In genomic region chr2:55282110-55282917, GRCh38 we compare ENCODE assay signal across 8 cellular contexts. TPM values are rescaled to one million over a fixed set of nuclear protein-coding genes. Genes with fewer than 3 reads are reported as not detected.
DNase-seq lines count a peak whose midpoint lies in the region; ATAC-seq and TF ChIP-seq lines count a peak whose summit lies in the region.

No MANE protein-coding gene starts in this region.

- H3K4me1 ChIP-seq in colonic mucosa, result no peaks in the 10 kb centered on the region
- H3K4me1 ChIP-seq in left lung, result peaks cover 0 to 14% of the 10 kb centered on the region in 2 donors

- no peaks in the 10 kb centered on the region for H3K27me3 ChIP-seq in colonic mucosa
- no peaks in the 10 kb centered on the region for H3K27me3 ChIP-seq in left lung

- DNase-seq in AG08395 (ENCODE audit: low spot score) (peak; percentile 90), NCI-H460 (ENCODE audit: extremely low read depth, low read depth) (peak; percentile 80), colonic mucosa (peak; percentile 90), left lung (peak; percentile 93 to 100)
- peak; percentile 80 to 86 for DNase-seq in activated CD4-positive, alpha-beta T cell treated with anti-CD3 and anti-CD28 coated beads for 4 hours
- peak; percentile 78 for DNase-seq in stimulated activated CD4-positive, alpha-beta T cell treated with anti-CD3 and anti-CD28 coated beads, Interleukin-2, amount 100 ng/mL, for 4 hours (ENCODE audit: low read depth)

- H3K9me3 ChIP-seq in colonic mucosa (no peaks in the 10 kb centered on the region), left lung (no peaks in the 10 kb centered on the region)

- H3K36me3 ChIP-seq in colonic mucosa, result no peaks in the 10 kb centered on the region
- H3K36me3 ChIP-seq in left lung, result no peaks in the 10 kb centered on the region

- H3K27ac ChIP-seq in colonic mucosa, result peak overlapping the region; percentile 94
- peak overlapping the region; percentile 92 to 97 for H3K27ac ChIP-seq in left lung

- no peak for TF ChIP-seq CTCF in colonic mucosa (IDR thresholded peaks at IDR 0.05)
- no peak for TF ChIP-seq CTCF in left lung (IDR thresholded peaks at IDR 0.05)

- H3K9ac ChIP-seq in colonic mucosa (ENCODE audit: low read depth in 2 of 2, low read length in 2 of 2), result peak overlapping the region; percentile 79 to 86

- peak; percentile 98 for ATAC-seq in GM18909 (IDR thresholded peaks at IDR 0.05; ENCODE audit: poor library complexity, unreplicated experiment)
- peak; percentile 98 for ATAC-seq in HG03159 (IDR thresholded peaks at IDR 0.05; ENCODE audit: unreplicated experiment)
- ATAC-seq in left lung, result peak; percentile 99

- H3K4me3 ChIP-seq in colonic mucosa (peak overlapping the region; percentile 77), left lung (peak overlapping the region; percentile 54 to 68)

- intact Hi-C loops in colonic mucosa (cut with DNase I), result no loop called here
- intact Hi-C loops in left lung (cut with DNase I), result loop anchor here in 1 of 2 donors (10.0 kb wide), 1 partner anchor 132 kb away; the partner anchor contains the start of gene CCDC88A

RNA-seq across cellular contexts. Expression of gene MTIF2, which starts 13.3 kb away (rescaled TPM):
- 97.2 and 110 TPM in 2 replicates for total RNA-seq in NCI-H460 (2014; rRNA removed; shearing (Covaris generic))
- 38.9 and 47.2 TPM in 2 replicates for polyA plus RNA-seq in NCI-H460 (2014; cell fraction: nucleus; rRNA removed)
- total RNA-seq in colonic mucosa (10 to 100 TPM; 39.1 to 49.9 TPM), left lung (10 to 100 TPM; 19.8 to 29.1 TPM)

RNA-seq across cellular contexts. Expression of gene RPS27A, which starts 49.8 kb away (rescaled TPM):
- total RNA-seq in NCI-H460 (2014; rRNA removed; shearing (Covaris generic)), result 3,201 and 3,623 TPM in 2 replicates
- 809 and 1,041 TPM in 2 replicates for polyA plus RNA-seq in NCI-H460 (2014; cell fraction: nucleus; rRNA removed)
- total RNA-seq in colonic mucosa (100 to 1,000 TPM; 756 to 773 TPM), left lung (100 to 1,000 TPM; 703 to 736 TPM)

RNA-seq across cellular contexts. Expression of gene CLHC1, which starts 50.2 kb away (rescaled TPM):
- total RNA-seq in NCI-H460 (2014; rRNA removed; shearing (Covaris generic)), result 9.7 and 10.8 TPM in 2 replicates
- polyA plus RNA-seq in NCI-H460 (2014; cell fraction: nucleus; rRNA removed), result 12.3 and 51.4 TPM in 2 replicates
- 1 to 10 TPM; 8.1 to 8.9 TPM for total RNA-seq in colonic mucosa
- 1 to 10 TPM; 9.2 to 9.7 TPM for total RNA-seq in left lung

Comparison
In these comparisons a context has a peak if more than half of its experiments do, and no peak if none do; other contexts are left out.
1. Peak in every context shown above with its lines: DNase-seq, ATAC-seq, H3K4me3 ChIP-seq and H3K27ac ChIP-seq.